10 cellular contexts compared by ENCODE assay signal in genomic region chr10:25059990-25060389, GRCh38. TPM values are rescaled to one million over a fixed set of nuclear protein-coding genes. Genes with fewer than 3 reads are reported as not detected.
DNase-seq lines count a peak whose midpoint lies in the region; ATAC-seq, FAIRE-seq and TF ChIP-seq lines count a peak whose summit lies in the region.
"Had no signal": no experiment of that assay in that cellular context is flagged by ENCODE, and none has a peak within 500 bp of the region (broad histone marks: within the 10 kb centered on the region; RNA-seq: fewer than 3 reads in every experiment).

No MANE protein-coding gene starts in this region.

- H3K36me3 ChIP-seq in mesenchymal stem cell (ENCODE audit: control insufficient read depth in 1 of 2, insufficient read depth in 2 of 2, low read depth in 1 of 2, low read length in 2 of 2): no peaks in the 10 kb centered on the region

- no peak overlapping the region for H2AK5ac ChIP-seq in mesenchymal stem cell (ENCODE audit: low read length, severe bottlenecking)

- no peak for FAIRE-seq in A549 (lab: Jason Lieb, UNC)

- no peak overlapping the region for H2BK120ac ChIP-seq in mesenchymal stem cell (ENCODE audit: low read depth, low read length)

- no peak overlapping the region for H2BK5ac ChIP-seq in mesenchymal stem cell (ENCODE audit: low read depth, low read length, poor library complexity, severe bottlenecking)

- no peak overlapping the region for H4K8ac ChIP-seq in mesenchymal stem cell (ENCODE audit: low read length)

- H3K27me3 Mint-ChIP-seq in activated T-helper 2 cell treated with anti-CD3 and anti-CD28 coated beads, Interferon-gamma antibody, Interleukin-2, Interleukin-4, amounts not matched to agents 10 μg/mL and 5 μg/mL and 100 μg/mL, durations not matched to agents 14 hours and 24 hours and 36 hours (ENCODE audit: low read depth): no peaks in the 10 kb centered on the region

- H2AFZ ChIP-seq in mesenchymal stem cell (ENCODE audit: low read depth, low read length): no peak overlapping the region

- peaks cover 0 to 5% of the 10 kb centered on the region in 2 experiments for H3K27me3 ChIP-seq in mesenchymal stem cell (ENCODE audit: control insufficient read depth in 1 of 2, insufficient read depth in 1 of 2, low read length in 2 of 2)

- TF ChIP-seq CTCF in A549 (IDR thresholded peaks at IDR 0.05) (no peak), choroid plexus epithelial cell (conservative IDR thresholded peaks at IDR 0.05; ENCODE audit: low read depth, low read length) (no peak)

- peak overlapping the region; percentile 90 to 95 for H3K27ac ChIP-seq in A549
- no peak overlapping the region for H3K27ac ChIP-seq in mesenchymal stem cell (ENCODE audit: low read length, poor library complexity, severe bottlenecking)

- CTCF ChIA-PET in A549 (lab: Yijun Ruan, JAX): interaction anchor here (0.7 to 4.4 kb wide), 7 partner anchors 17 to 417 kb away, joined by 3 to 23 read pairs (median 3); no protein-coding TSS in a partner anchor

- H3K79me1 ChIP-seq in mesenchymal stem cell (replicated peaks; ENCODE audit: low read length, poor library complexity, severe bottlenecking): no peaks in the 10 kb centered on the region

- no peak overlapping the region for H2BK12ac ChIP-seq in mesenchymal stem cell (ENCODE audit: low read length in 2 of 2)

- TF ChIP-seq POLR2A in A549 (IDR thresholded peaks at IDR 0.05; ENCODE audit: low read length): no peak

- H2BK15ac ChIP-seq in mesenchymal stem cell (ENCODE audit: low read depth, poor library complexity, severe bottlenecking): no peak overlapping the region

- no peaks in the 10 kb centered on the region for H3K9me3 Mint-ChIP-seq in activated T-helper 2 cell treated with anti-CD3 and anti-CD28 coated beads, Interferon-gamma antibody, Interleukin-2, Interleukin-4, amounts not matched to agents 10 μg/mL and 5 μg/mL and 100 μg/mL, durations not matched to agents 14 hours and 24 hours and 36 hours
- H3K9me3 Mint-ChIP-seq: CD4-positive, alpha-beta T cell had no signal

- DNase-seq in A549 (ENCODE audit: low read depth in 1 of 2, low spot score in 1 of 2) (peak; percentile 78 to 84), choroid plexus epithelial cell (ENCODE audit: low read depth) (peak; percentile 94), mesenchymal stem cell (peak; percentile 22), activated gamma-delta T cell treated with Interleukin-2 at 50 U/mL for 16 hours (no peak)
- DNase-seq in activated T-helper 2 cell treated with anti-CD3 and anti-CD28 coated beads, Interferon-gamma antibody, Interleukin-2, Interleukin-4, amounts not matched to agents 10 μg/mL and 5 μg/mL and 100 μg/mL, durations not matched to agents 14 hours and 24 hours and 36 hours (ENCODE audit: low spot score): no peak
- DNase-seq: activated CD8-positive, alpha-beta memory T cell treated with anti-CD3 and anti-CD28 coated beads, Interleukin-2, amount 50 U/mL, for 48 hours; CD4-positive, alpha-beta T cell had no signal

- peak in 1 of 2 experiments; percentile 42; a peak in 2 of 5 replicates for TF ChIP-seq EP300 in A549 (IDR thresholded peaks at IDR 0.05)
- TF ChIP-seq EP300 in Ishikawa (IDR thresholded peaks at IDR 0.05; ENCODE audit: borderline replicate concordance): no peak

- H3K9me3 ChIP-seq in A549 (no peaks in the 10 kb centered on the region), mesenchymal stem cell (ENCODE audit: control insufficient read depth, low read length) (no peaks in the 10 kb centered on the region)

- H3K4me2 ChIP-seq in A549 (peak overlapping the region; percentile 85), mesenchymal stem cell (ENCODE audit: low read length, poor library complexity, severe bottlenecking) (no peak overlapping the region)

- H3K4me1 ChIP-seq in A549 (peaks cover 53% of the 10 kb centered on the region), mesenchymal stem cell (ENCODE audit: control insufficient read depth, insufficient read depth, low read depth, low read length) (peaks cover 7% of the 10 kb centered on the region)

- under 1% methylated on average over 7 of the region's 7 CpGs for WGBS in A549 (ENCODE audit: missing lambda C conversion rate)
- 73% methylated on average over 7 of the region's 7 CpGs for WGBS in mesenchymal stem cell

- H4K91ac ChIP-seq in mesenchymal stem cell (ENCODE audit: low read length): no peak overlapping the region

- ATAC-seq in A549 (peak; percentile 74 to 80), GM21390 (IDR thresholded peaks at IDR 0.05; ENCODE audit: unreplicated experiment) (no peak), HG02973 (IDR thresholded peaks at IDR 0.05; ENCODE audit: unreplicated experiment) (no peak)

- H3K9ac ChIP-seq in mesenchymal stem cell (ENCODE audit: low read length): no peak overlapping the region

- H3K36me3 Mint-ChIP-seq in activated T-helper 2 cell treated with anti-CD3 and anti-CD28 coated beads, Interferon-gamma antibody, Interleukin-2, Interleukin-4, amounts not matched to agents 10 μg/mL and 5 μg/mL and 100 μg/mL, durations not matched to agents 14 hours and 24 hours and 36 hours (ENCODE audit: low read depth): no peaks in the 10 kb centered on the region

- peaks cover 18% of the 10 kb centered on the region for H3K4me1 Mint-ChIP-seq in activated T-helper 2 cell treated with anti-CD3 and anti-CD28 coated beads, Interferon-gamma antibody, Interleukin-2, Interleukin-4, amounts not matched to agents 10 μg/mL and 5 μg/mL and 100 μg/mL, durations not matched to agents 14 hours and 24 hours and 36 hours (ENCODE audit: low read depth)

- H3K4ac ChIP-seq in mesenchymal stem cell (ENCODE audit: low read depth in 1 of 2, low read length in 2 of 2): no peak overlapping the region

- intact Hi-C loops in activated T-helper 2 cell treated with anti-CD3 and anti-CD28 coated beads, Interferon-gamma antibody, Interleukin-2, Interleukin-4, amounts not matched to agents 10 μg/mL and 5 μg/mL and 100 μg/mL, durations not matched to agents 14 hours and 24 hours and 36 hours (cut with micrococcal nuclease): loop anchor here (5.0 kb wide), 1 partner anchor 338 kb away; the partner anchor contains the start of gene ARHGAP21

- H3K18ac ChIP-seq in mesenchymal stem cell (ENCODE audit: low read depth in 1 of 2, low read length in 2 of 2): no peak overlapping the region

- POLR2A ChIA-PET in A549 (lab: Yijun Ruan, JAX): no interaction called here

- TF ChIP-seq RAD21 in A549 (conservative IDR thresholded peaks at IDR 0.05 in 1 of 2, IDR thresholded peaks at IDR 0.05 in 1 of 2): no peak
- no peak for TF ChIP-seq RAD21 in Ishikawa (IDR thresholded peaks at IDR 0.05; ENCODE audit: low read depth)

- H3K4me3 ChIP-seq in A549: no peak overlapping the region
- H3K4me3 ChIP-seq in choroid plexus epithelial cell (ENCODE audit: low read depth, low read length): no peak overlapping the region
- H3K4me3 ChIP-seq in mesenchymal stem cell (ENCODE audit: insufficient read depth in 1 of 2, low read depth in 1 of 2, low read length in 2 of 2): no peak overlapping the region

- H3K23ac ChIP-seq in mesenchymal stem cell (ENCODE audit: low read length in 2 of 2): no peak overlapping the region

- H3K4me3 Mint-ChIP-seq in activated T-helper 2 cell treated with anti-CD3 and anti-CD28 coated beads, Interferon-gamma antibody, Interleukin-2, Interleukin-4, amounts not matched to agents 10 μg/mL and 5 μg/mL and 100 μg/mL, durations not matched to agents 14 hours and 24 hours and 36 hours (ENCODE audit: low read depth): no peak overlapping the region
- H3K4me3 Mint-ChIP-seq: CD4-positive, alpha-beta T cell had no signal

- no peak overlapping the region for H3K14ac ChIP-seq in mesenchymal stem cell (ENCODE audit: low read length in 2 of 2)

- no peak overlapping the region for H3K27ac Mint-ChIP-seq in activated T-helper 2 cell treated with anti-CD3 and anti-CD28 coated beads, Interferon-gamma antibody, Interleukin-2, Interleukin-4, amounts not matched to agents 10 μg/mL and 5 μg/mL and 100 μg/mL, durations not matched to agents 14 hours and 24 hours and 36 hours
- H3K27ac Mint-ChIP-seq: CD4-positive, alpha-beta T cell had no signal

TF ChIP-seq in Ishikawa, 13 proteins besides CTCF, POLR2A, EP300 and RAD21:
- no peak for TF ChIP-seq CREB1 (IDR thresholded peaks at IDR 0.05; ENCODE audit: low read depth)
- no peak for TF ChIP-seq USF1 (IDR thresholded peaks at IDR 0.05)
- peak; percentile 91 for TF ChIP-seq CEBPB (IDR thresholded peaks at IDR 0.05)
- peak; percentile 46; the same call in 1 of the 2 replicates for TF ChIP-seq TEAD4 (IDR thresholded peaks at IDR 0.05)

RNA-seq across cellular contexts. Expression of gene THNSL1, which starts 43.6 kb away (rescaled TPM):
- 5.8 and 6.1 TPM in 2 replicates for polyA plus RNA-seq in A549 (2011; rRNA removed)
- 1.0 and 1.1 TPM in 2 replicates for polyA plus RNA-seq in A549 (2012; cell fraction: cytosol; rRNA removed)
- polyA plus RNA-seq in A549 (2012; cell fraction: nucleus; rRNA removed): 0.52 and 0.78 TPM in 2 replicates
- polyA plus RNA-seq in A549 (2017; fragmentation: RNase III; extraction: RNeasy Plus Mini Kit Qiagen cat#74134 plus additional on column Dnase treatment): 4.8 to 5.2 TPM (median 5.1 TPM) in 3 replicates
- polyA minus RNA-seq in A549 (2011; rRNA and poly(A)+ RNA removed): 1.8 and 2.3 TPM in 2 replicates
- polyA plus RNA-seq in mesenchymal stem cell (2013, experiment 1 of 2): 0.91 TPM
- polyA plus RNA-seq in mesenchymal stem cell (2013, experiment 2 of 2): 0.85 TPM
- 3.1 TPM in 2 replicates for total RNA-seq in activated T-helper 2 cell treated with anti-CD3 and anti-CD28 coated beads, Interferon-gamma antibody, Interleukin-2, Interleukin-4, amounts not matched to agents 10 μg/mL and 5 μg/mL and 100 μg/mL, durations not matched to agents 14 hours and 24 hours and 36 hours

RNA-seq across cellular contexts. Expression of gene ENKUR, which starts 44.0 kb away (rescaled TPM):
- polyA plus RNA-seq in A549 (2011; rRNA removed): 0.38 and 0.43 TPM in 2 replicates
- 0.04 and 0.05 TPM in 2 replicates for polyA plus RNA-seq in A549 (2012; cell fraction: cytosol; rRNA removed)
- polyA plus RNA-seq in A549 (2012; cell fraction: nucleus; rRNA removed): 0.02 TPM in 1 of 2 replicates, not detected in the other
- polyA plus RNA-seq in A549 (2017; fragmentation: RNase III; extraction: RNeasy Plus Mini Kit Qiagen cat#74134 plus additional on column Dnase treatment): 0.28 to 0.30 TPM (median 0.30 TPM) in 3 replicates
- 0.12 and 0.39 TPM in 2 replicates for polyA minus RNA-seq in A549 (2011; rRNA and poly(A)+ RNA removed)
- polyA plus RNA-seq in mesenchymal stem cell (2013, experiment 1 of 2): 0.03 TPM
- not detected for polyA plus RNA-seq in mesenchymal stem cell (2013, experiment 2 of 2)
- not detected in 2 replicates for total RNA-seq in activated T-helper 2 cell treated with anti-CD3 and anti-CD28 coated beads, Interferon-gamma antibody, Interleukin-2, Interleukin-4, amounts not matched to agents 10 μg/mL and 5 μg/mL and 100 μg/mL, durations not matched to agents 14 hours and 24 hours and 36 hours
- total RNA-seq: CD4-positive, alpha-beta T cell had no signal

Comparison
In these comparisons a context has a peak if more than half of its experiments do, and no peak if none do; other contexts are left out.
1. ATAC-seq: peak in A549 (2 of 2); none in GM21390 (single experiment) and HG02973 (single experiment).
2. DNase-seq: peak in A549 (2 of 2), choroid plexus epithelial cell (single experiment) and mesenchymal stem cell (single experiment); none in activated gamma-delta T cell treated with Interleukin-2 at 50 U/mL for 16 hours (single experiment) and activated T-helper 2 cell treated with anti-CD3 and anti-CD28 coated beads, Interferon-gamma antibody, Interleukin-2, Interleukin-4, amounts not matched to agents 10 μg/mL and 5 μg/mL and 100 μg/mL, durations not matched to agents 14 hours and 24 hours and 36 hours (single experiment).